ENCODE assay signal across 16 cellular contexts in the genomic region with DNA sequence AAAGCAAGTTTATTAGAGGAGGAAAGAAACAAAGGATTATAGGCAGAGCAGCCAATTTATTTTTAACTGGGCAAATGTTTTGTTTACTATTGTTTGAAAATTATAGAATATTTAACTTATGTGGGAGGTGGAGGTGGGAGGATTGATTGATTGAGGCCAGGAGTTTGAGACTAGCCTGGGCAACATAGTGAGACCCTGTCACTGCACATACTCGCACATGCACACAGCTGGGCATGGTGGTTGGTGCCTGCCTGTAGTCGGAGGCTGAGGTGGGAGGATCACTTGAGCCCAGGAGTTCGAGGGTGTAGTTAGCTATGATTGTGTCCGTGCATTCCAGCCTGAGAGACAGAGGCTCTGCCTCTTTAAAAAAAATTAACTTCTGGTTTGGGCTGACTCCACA. TPM values are rescaled to one million over a fixed set of nuclear protein-coding genes. Genes with fewer than 3 reads are reported as not detected.
DNase-seq lines count a peak whose midpoint lies in the region; ATAC-seq, FAIRE-seq and TF ChIP-seq lines count a peak whose summit lies in the region.
"Had no signal": no experiment of that assay in that cellular context is flagged by ENCODE, and none has a peak within 500 bp of the region (broad histone marks: within the 10 kb centered on the region; RNA-seq: fewer than 3 reads in every experiment).

No MANE protein-coding gene starts in this region.

- H3K4me1 Mint-ChIP-seq in CD4-positive, alpha-beta T cell (ENCODE audit: low read depth) = peaks cover 72% of the 10 kb centered on the region
- H3K4me1 Mint-ChIP-seq in WTC11 (peaks cover 22% of the 10 kb centered on the region), chondrocyte (ENCODE audit: low read depth) (peaks cover 52% of the 10 kb centered on the region)

- TF ChIP-seq CTCF in A549 (IDR thresholded peaks at IDR 0.05) (no peak), WTC11 (IDR thresholded peaks at IDR 0.05) (no peak), chondrocyte (IDR thresholded peaks at IDR 0.05) (no peak)
- no peak for TF ChIP-seq CTCF in CD4-positive, alpha-beta T cell (IDR thresholded peaks at IDR 0.05)

- TF ChIP-seq RAD21 in A549 (conservative IDR thresholded peaks at IDR 0.05 in 1 of 2, IDR thresholded peaks at IDR 0.05 in 1 of 2) = no peak

- H3K4me1 ChIP-seq in A549 = peaks cover 24% of the 10 kb centered on the region; the same call in 2 of the 3 replicates
- H3K4me1 ChIP-seq: BE2C had no signal

- CTCF ChIA-PET in A549 (lab: Yijun Ruan, JAX) (no interaction called here), WTC11 (lab: Charles Lee) (no interaction called here)
- CTCF ChIA-PET in CD4-positive, alpha-beta T cell (lab: Charles Lee) = no interaction called here

- no peaks in the 10 kb centered on the region for H3K27me3 Mint-ChIP-seq in CD4-positive, alpha-beta T cell
- no peaks in the 10 kb centered on the region for H3K27me3 Mint-ChIP-seq in WTC11 (ENCODE audit: low read depth)
- H3K27me3 Mint-ChIP-seq in chondrocyte (ENCODE audit: low read depth) = no peaks in the 10 kb centered on the region
- H3K27me3 Mint-ChIP-seq: CD8-positive, alpha-beta memory T cell had no signal

- peaks cover 3% of the 10 kb centered on the region for H3K9me3 Mint-ChIP-seq in CD4-positive, alpha-beta T cell
- H3K9me3 Mint-ChIP-seq in WTC11 (no peaks in the 10 kb centered on the region; the same call in 1 of the 2 replicates), chondrocyte (ENCODE audit: low read depth) (no peaks in the 10 kb centered on the region)
- H3K9me3 Mint-ChIP-seq: CD8-positive, alpha-beta memory T cell; GM23338 had no signal

- H3K36me3 Mint-ChIP-seq in CD4-positive, alpha-beta T cell (ENCODE audit: low read depth) = peaks cover 28% of the 10 kb centered on the region
- H3K36me3 Mint-ChIP-seq in WTC11 (no peaks in the 10 kb centered on the region), chondrocyte (ENCODE audit: low read depth) (no peaks in the 10 kb centered on the region)

- H3K4me3 Mint-ChIP-seq in CD4-positive, alpha-beta T cell = peak overlapping the region; percentile 43
- H3K4me3 Mint-ChIP-seq in WTC11 (no peak overlapping the region), chondrocyte (ENCODE audit: unreplicated experiment) (no peak overlapping the region)
- H3K4me3 Mint-ChIP-seq: GM23338 had no signal

- no peak overlapping the region for H3K4me3 ChIP-seq in A549
- H3K4me3 ChIP-seq: GM23338 had no signal

- TF ChIP-seq POLR2A in A549 (IDR thresholded peaks at IDR 0.05; ENCODE audit: low read length) = no peak
- TF ChIP-seq POLR2A in erythroblast (IDR thresholded peaks at IDR 0.05; ENCODE audit: low read length) = no peak

- H3K27ac ChIP-seq in A549 = no peak overlapping the region
- no peak overlapping the region for H3K27ac ChIP-seq in CD4-positive, alpha-beta T cell (ENCODE audit: low read depth, low read length)
- H3K27ac ChIP-seq: C4-2B had no signal

- DNase-seq in A549 (ENCODE audit: low read depth in 1 of 2, low spot score in 1 of 2) (no peak), WTC11 (ENCODE audit: low spot score) (no peak), chondrocyte (ENCODE audit: low spot score) (no peak), erythroblast (lab: John Stamatoyannopoulos, UW) (no peak), OCI-M2 (lab: John Stamatoyannopoulos, UW; ENCODE audit: unreplicated experiment) (no peak)
- no peak for DNase-seq in CD4-positive, alpha-beta T cell
- DNase-seq in stimulated activated CD4-positive, alpha-beta T cell treated with anti-CD3 and anti-CD28 coated beads, Interleukin-1b, Interleukin-23, amount 100 ng/mL, for 48 hours = no peak
- DNase-seq: BE2C; CD8-positive, alpha-beta memory T cell; DMS53; GF-D8; H7; KBM-7 had no signal

- FAIRE-seq in A549 (lab: Jason Lieb, UNC) = no peak
- FAIRE-seq: GM18507 had no signal

- 70% methylated on average over 4 of the region's 4 CpGs for WGBS in A549 (ENCODE audit: missing lambda C conversion rate)

- H3K9me3 ChIP-seq in A549 = no peaks in the 10 kb centered on the region
- no peaks in the 10 kb centered on the region for H3K9me3 ChIP-seq in CD4-positive, alpha-beta T cell (ENCODE audit: control insufficient read depth, low read length)
- H3K9me3 ChIP-seq: BE2C had no signal

- ATAC-seq in A549 = no peak
- no peak for ATAC-seq in CD4-positive, alpha-beta T cell (ENCODE audit: poor library complexity)
- ATAC-seq in WTC11 = no peak
- ATAC-seq: GM23338 had no signal

- no peak for TF ChIP-seq EP300 in A549 (IDR thresholded peaks at IDR 0.05)

- POLR2A ChIA-PET in A549 (lab: Yijun Ruan, JAX) (no interaction called here), WTC11 (lab: Charles Lee) (no interaction called here)
- POLR2A ChIA-PET in CD4-positive, alpha-beta T cell (lab: Charles Lee) = interaction anchor here (1.0 kb wide), 1 partner anchor 11 kb away, joined by 3 read pairs; no protein-coding TSS in a partner anchor

- H3K4me2 ChIP-seq in A549 = 0 out of 3 replicates have a peak overlapping the region, but pooled peaks have one; percentile 21
- H3K4me2 ChIP-seq: GM23338 had no signal

- peak overlapping the region; percentile 25 for H3K27ac Mint-ChIP-seq in CD4-positive, alpha-beta T cell
- H3K27ac Mint-ChIP-seq in WTC11 = no peak overlapping the region
- peak overlapping the region; percentile 37 for H3K27ac Mint-ChIP-seq in chondrocyte (ENCODE audit: unreplicated experiment)
- H3K27ac Mint-ChIP-seq: GM23338 had no signal

- intact Hi-C loops in CD4-positive, alpha-beta T cell (cut with DNase I, micrococcal nuclease) = no loop called here

- H3K27me3 ChIP-seq in CD4-positive, alpha-beta T cell (ENCODE audit: control insufficient read depth, insufficient read depth, low read length) = no peaks in the 10 kb centered on the region
- H3K27me3 ChIP-seq: BE2C had no signal

TF ChIP-seq in A549, 52 proteins besides CTCF, POLR2A, EP300 and RAD21 (continues in another document):
- TF ChIP-seq HOXA7 (CRISPR knock-in tag; IDR thresholded peaks at IDR 0.05) (no peak), CBX2 (IDR thresholded peaks at IDR 0.05; ENCODE audit: borderline replicate concordance, low read depth) (no peak), ZC3H11A (IDR thresholded peaks at IDR 0.05) (no peak), ZFP36 (IDR thresholded peaks at IDR 0.05; ENCODE audit: borderline replicate concordance, partially characterized antibody) (no peak), RARB (CRISPR knock-in tag; IDR thresholded peaks at IDR 0.05) (no peak), FOXS1 (CRISPR knock-in tag; IDR thresholded peaks at IDR 0.05) (no peak), EHF (CRISPR knock-in tag; IDR thresholded peaks at IDR 0.05) (no peak), HEYL (CRISPR knock-in tag; IDR thresholded peaks at IDR 0.05) (no peak), EHMT2 (IDR thresholded peaks at IDR 0.05; ENCODE audit: low read depth) (no peak)
- TF ChIP-seq, protein P1, sequence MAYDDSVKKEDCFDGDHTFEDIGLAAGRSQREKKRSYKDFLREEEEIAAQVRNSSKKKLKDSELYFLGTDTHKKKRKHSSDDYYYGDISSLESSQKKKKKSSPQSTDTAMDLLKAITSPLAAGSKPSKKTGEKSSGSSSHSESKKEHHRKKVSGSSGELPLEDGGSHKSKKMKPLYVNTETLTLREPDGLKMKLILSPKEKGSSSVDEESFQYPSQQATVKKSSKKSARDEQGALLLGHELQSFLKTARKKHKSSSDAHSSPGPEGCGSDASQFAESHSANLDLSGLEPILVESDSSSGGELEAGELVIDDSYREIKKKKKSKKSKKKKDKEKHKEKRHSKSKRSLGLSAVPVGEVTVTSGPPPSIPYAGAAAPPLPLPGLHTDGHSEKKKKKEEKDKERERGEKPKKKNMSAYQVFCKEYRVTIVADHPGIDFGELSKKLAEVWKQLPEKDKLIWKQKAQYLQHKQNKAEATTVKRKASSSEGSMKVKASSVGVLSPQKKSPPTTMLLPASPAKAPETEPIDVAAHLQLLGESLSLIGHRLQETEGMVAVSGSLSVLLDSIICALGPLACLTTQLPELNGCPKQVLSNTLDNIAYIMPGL (CRISPR knock-in tag; IDR thresholded peaks at IDR 0.05; ENCODE audit: borderline replicate concordance) = no peak

TF ChIP-seq in WTC11, 78 proteins besides CTCF, POLR2A, EP300 and RAD21:
- TF ChIP-seq NR2C2 (CRISPR knock-in tag; IDR thresholded peaks at IDR 0.05) (no peak), ZNF121 (CRISPR knock-in tag; IDR thresholded peaks at IDR 0.05) (peak; percentile 69; the same call in 1 of the 2 replicates), MYBL2 (CRISPR knock-in tag; IDR thresholded peaks at IDR 0.05) (no peak)

RNA-seq across cellular contexts. Expression of gene MAN1A2, which starts 6.7 kb away (rescaled TPM):
- polyA plus RNA-seq in A549 (2011; rRNA removed) (18.1 and 18.7 TPM in 2 replicates), A549 (2017; fragmentation: RNase III; extraction: RNeasy Plus Mini Kit Qiagen cat#74134 plus additional on column Dnase treatment) (7.9 to 10.2 TPM (median 8.5 TPM) in 3 replicates)
- 2.2 and 2.5 TPM in 2 replicates for polyA plus RNA-seq in A549 (2012; cell fraction: cytosol; rRNA removed)
- 0.88 and 2.1 TPM in 2 replicates for polyA plus RNA-seq in A549 (2012; cell fraction: nucleus; rRNA removed)
- 22.8 and 27.2 TPM in 2 replicates for polyA minus RNA-seq in A549 (2011; rRNA and poly(A)+ RNA removed)
- 10 to 100 TPM; 45.6 to 49.7 TPM for total RNA-seq in CD4-positive, alpha-beta T cell
- total RNA-seq in WTC11 (2021) (14.9 to 19.9 TPM (median 16.0 TPM) in 3 replicates), chondrocyte (42.7 to 68.3 TPM (median 45.1 TPM) in 3 replicates)
